In the genomic region with DNA sequence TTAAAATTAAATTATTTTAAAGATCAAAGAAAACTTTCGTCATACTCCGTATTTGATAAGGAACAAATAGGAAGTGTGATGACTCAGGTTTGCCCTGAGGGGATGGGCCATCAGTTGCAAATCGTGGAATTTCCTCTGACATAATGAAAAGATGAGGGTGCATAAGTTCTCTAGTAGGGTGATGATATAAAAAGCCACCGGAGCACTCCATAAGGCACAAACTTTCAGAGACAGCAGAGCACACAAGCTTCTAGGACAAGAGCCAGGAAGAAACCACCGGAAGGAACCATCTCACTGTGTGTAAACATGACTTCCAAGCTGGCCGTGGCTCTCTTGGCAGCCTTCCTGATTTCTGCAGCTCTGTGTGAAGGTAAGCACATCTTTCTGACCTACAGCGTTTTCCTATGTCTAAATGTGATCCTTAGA, we compare ENCODE assay signal across 9 cellular contexts. TPM values are rescaled to one million over a fixed set of nuclear protein-coding genes. Genes with fewer than 3 reads are reported as not detected.
DNase-seq lines count a peak whose midpoint lies in the region; ATAC-seq and TF ChIP-seq lines count a peak whose summit lies in the region.
"Had no signal": no experiment of that assay in that cellular context is flagged by ENCODE, and none has a peak within 500 bp of the region (broad histone marks: within the 10 kb centered on the region; RNA-seq: fewer than 3 reads in every experiment).

A gene (plus strand): TSS at position 217 of the 426 bp plus-strand sequence. CDS start 90 bp downstream, at position 307.

- no peaks in the 10 kb centered on the region for H3K27me3 Mint-ChIP-seq in activated CD8-positive, alpha-beta T cell treated with anti-CD3 and anti-CD28 coated beads for 36 hours

- no CpG with 5 or more reads among the region's 7 CpGs for WGBS in trophoblast cell (ENCODE audit: extremely low coverage, insufficient coverage, insufficient read length)

- H3K14ac ChIP-seq in trophoblast cell (ENCODE audit: low read length), result no peak within 1 kb of the TSS

- H3K27ac Mint-ChIP-seq in activated CD8-positive, alpha-beta T cell treated with anti-CD3 and anti-CD28 coated beads for 36 hours, result no peak within 1 kb of the TSS

- no peak within 1 kb of the TSS for H2AK5ac ChIP-seq in trophoblast cell (ENCODE audit: low read length)

- peaks cover 1% of the 10 kb centered on the region for H3K9me3 Mint-ChIP-seq in activated CD8-positive, alpha-beta T cell treated with anti-CD3 and anti-CD28 coated beads for 36 hours

- H3K9me3 ChIP-seq in DOHH2 (ENCODE audit: control insufficient read depth, insufficient read depth, low read length) (no peaks in the 10 kb centered on the region), fibroblast of lung (ENCODE audit: control insufficient read depth, insufficient read depth, low read depth, low read length) (no peaks in the 10 kb centered on the region), trophoblast cell (ENCODE audit: insufficient read depth, low read depth, low read length) (no peaks in the 10 kb centered on the region)
- H3K9me3 ChIP-seq: thoracic aorta had no signal

- DNase-seq in HPDE6-E6E7 (ENCODE audit: extremely low spot score) (peak; percentile 43), SIG-M5 (lab: John Stamatoyannopoulos, UW) (peak; percentile 14), fibroblast of lung (ENCODE audit: low read depth in 2 of 2) (peak; percentile 82 to 93), trophoblast cell (peak; percentile 66 to 81), NCI-H524 treated with DMSO at 0.1 percent for 48 hours (lab: John Stamatoyannopoulos, UW) (no peak)
- DNase-seq in activated CD8-positive, alpha-beta T cell treated with anti-CD3 and anti-CD28 coated beads for 36 hours, result no peak

- POLR2A ChIA-PET in activated CD8-positive, alpha-beta T cell treated with anti-CD3 and anti-CD28 coated beads for 36 hours (lab: Charles Lee), result no interaction called here

- H3K4me3 Mint-ChIP-seq in activated CD8-positive, alpha-beta T cell treated with anti-CD3 and anti-CD28 coated beads for 36 hours, result no peak within 1 kb of the TSS

- H3K4me1 ChIP-seq in DOHH2 (ENCODE audit: control insufficient read depth, low read length) (peaks cover 5% of the 10 kb centered on the region), fibroblast of lung (ENCODE audit: control insufficient read depth, extremely low read depth, insufficient read depth, low read length) (peaks cover 2% of the 10 kb centered on the region), trophoblast cell (ENCODE audit: control insufficient read depth in 1 of 2, insufficient read depth in 2 of 2, low read length in 2 of 2) (no peaks in the 10 kb centered on the region)

- H3K79me1 ChIP-seq in trophoblast cell (ENCODE audit: low read length), result no peaks in the 10 kb centered on the region

- no peaks in the 10 kb centered on the region for H3K79me2 ChIP-seq in DOHH2 (ENCODE audit: control insufficient read depth, low read length)
- no peaks in the 10 kb centered on the region for H3K79me2 ChIP-seq in fibroblast of lung (ENCODE audit: control insufficient read depth, insufficient read depth, low read length)
- H3K79me2 ChIP-seq in trophoblast cell (ENCODE audit: control insufficient read depth, insufficient read depth, low read length, poor library complexity), result no peaks in the 10 kb centered on the region

- H3K9ac ChIP-seq in fibroblast of lung (ENCODE audit: insufficient read depth, low read length), result no peak within 1 kb of the TSS
- H3K9ac ChIP-seq in trophoblast cell (ENCODE audit: low read length), result no peak within 1 kb of the TSS

- H2BK120ac ChIP-seq in trophoblast cell (ENCODE audit: insufficient read depth, low read length, poor library complexity), result no peak within 1 kb of the TSS

- H4K12ac ChIP-seq in trophoblast cell (ENCODE audit: low read depth, low read length), result no peak within 1 kb of the TSS

- H3K9me2 ChIP-seq in DOHH2 (replicated peaks; ENCODE audit: control insufficient read depth, low read length), result no peaks in the 10 kb centered on the region; the same call in 1 of the 2 replicates

- no peak within 1 kb of the TSS for H3K4ac ChIP-seq in trophoblast cell (ENCODE audit: low read depth, low read length)

- H3K36me3 Mint-ChIP-seq in activated CD8-positive, alpha-beta T cell treated with anti-CD3 and anti-CD28 coated beads for 36 hours (ENCODE audit: low read depth), result no peaks in the 10 kb centered on the region

- no peak within 1 kb of the TSS for H2BK5ac ChIP-seq in trophoblast cell (ENCODE audit: low read depth, low read length, poor library complexity)

- H4K20me1 ChIP-seq in DOHH2 (ENCODE audit: control insufficient read depth, insufficient read depth, low read depth, low read length) (no peaks in the 10 kb centered on the region), fibroblast of lung (ENCODE audit: control insufficient read depth, extremely low read depth, insufficient read depth, low read length) (no peaks in the 10 kb centered on the region)

- intact Hi-C loops in activated CD8-positive, alpha-beta T cell treated with anti-CD3 and anti-CD28 coated beads for 36 hours (cut with micrococcal nuclease), result no loop called here

- no peaks in the 10 kb centered on the region for H3F3A ChIP-seq in DOHH2 (ENCODE audit: control insufficient read depth, insufficient read depth)

- TF ChIP-seq CTCF in DOHH2 (IDR thresholded peaks at IDR 0.05; ENCODE audit: low read depth, low read length, poor library complexity, severe bottlenecking), result no peak
- TF ChIP-seq CTCF in fibroblast of lung (conservative IDR thresholded peaks at IDR 0.05 in 1 of 2, IDR thresholded peaks at IDR 0.05 in 1 of 2; ENCODE audit: low read depth in 1 of 2, low read length in 2 of 2), result no peak
- TF ChIP-seq CTCF in activated CD8-positive, alpha-beta T cell treated with anti-CD3 and anti-CD28 coated beads for 36 hours (IDR thresholded peaks at IDR 0.05), result no peak

- H3K4me3 ChIP-seq in DOHH2 (ENCODE audit: low read length), result no peak within 1 kb of the TSS
- no peak within 1 kb of the TSS for H3K4me3 ChIP-seq in fibroblast of lung (replicated peaks in 1 of 4; ENCODE audit: control extremely low read depth in 1 of 4, insufficient read depth in 1 of 4, low read depth in 3 of 4, low read length in 4 of 4)
- no peak within 1 kb of the TSS for H3K4me3 ChIP-seq in trophoblast cell (ENCODE audit: low read depth, low read length)
- H3K4me3 ChIP-seq: thoracic aorta had no signal

- CTCF ChIA-PET in activated CD8-positive, alpha-beta T cell treated with anti-CD3 and anti-CD28 coated beads for 36 hours (lab: Charles Lee), result interaction anchor here (1.6 kb wide), 1 partner anchor 10 kb away, joined by 3 read pairs; no protein-coding TSS in a partner anchor

- H3K23ac ChIP-seq in trophoblast cell (ENCODE audit: low read length), result no peak within 1 kb of the TSS

- no peak within 1 kb of the TSS for H2BK12ac ChIP-seq in trophoblast cell (ENCODE audit: low read length)

- H2AFZ ChIP-seq in fibroblast of lung (ENCODE audit: low read length) (no peak within 1 kb of the TSS), trophoblast cell (ENCODE audit: insufficient read depth, low read length, poor library complexity) (no peak within 1 kb of the TSS)

- H3K27me3 ChIP-seq in DOHH2 (ENCODE audit: control insufficient read depth, low read length) (no peaks in the 10 kb centered on the region), fibroblast of lung (ENCODE audit: control insufficient read depth, insufficient read depth, low read length) (no peaks in the 10 kb centered on the region), trophoblast cell (ENCODE audit: insufficient read depth, low read length) (no peaks in the 10 kb centered on the region)

- ATAC-seq in activated CD8-positive, alpha-beta T cell treated with anti-CD3 and anti-CD28 coated beads for 36 hours, result no peak
- no peak for ATAC-seq in HG02571 (IDR thresholded peaks at IDR 0.05; ENCODE audit: unreplicated experiment)

- no peak within 1 kb of the TSS for H3K18ac ChIP-seq in trophoblast cell (ENCODE audit: low read length)

- H3K36me3 ChIP-seq in DOHH2 (ENCODE audit: control insufficient read depth, low read length) (no peaks in the 10 kb centered on the region), fibroblast of lung (ENCODE audit: control insufficient read depth, insufficient read depth, low read length) (no peaks in the 10 kb centered on the region), trophoblast cell (ENCODE audit: control insufficient read depth in 1 of 2, insufficient read depth in 2 of 2, low read length in 2 of 2) (no peaks in the 10 kb centered on the region)
- H3K36me3 ChIP-seq: thoracic aorta had no signal

- H3K4me1 Mint-ChIP-seq in activated CD8-positive, alpha-beta T cell treated with anti-CD3 and anti-CD28 coated beads for 36 hours (ENCODE audit: low read depth), result peaks cover 2% of the 10 kb centered on the region

- no peak within 1 kb of the TSS for H4K8ac ChIP-seq in trophoblast cell (ENCODE audit: low read depth, low read length)

- peak within 1 kb of the TSS; percentile 4; the same call in 1 of the 2 replicates for H3K4me2 ChIP-seq in DOHH2 (ENCODE audit: low read length)
- peak within 1 kb of the TSS; percentile 56 for H3K4me2 ChIP-seq in fibroblast of lung (ENCODE audit: extremely low read depth, insufficient read depth, low read length)
- H3K4me2 ChIP-seq in trophoblast cell (ENCODE audit: low read length), result no peak within 1 kb of the TSS

- no peak within 1 kb of the TSS for H3K27ac ChIP-seq in DOHH2 (ENCODE audit: low read depth, low read length)
- no peak within 1 kb of the TSS for H3K27ac ChIP-seq in fibroblast of lung (ENCODE audit: insufficient read depth, low read length)
- no peak within 1 kb of the TSS for H3K27ac ChIP-seq in trophoblast cell (ENCODE audit: low read depth, low read length)
- H3K27ac ChIP-seq: thoracic aorta had no signal

- no peak within 1 kb of the TSS for H4K91ac ChIP-seq in trophoblast cell (ENCODE audit: low read depth, low read length)

RNA-seq across cellular contexts. Expression of the gene that starts here (rescaled TPM):
- total RNA-seq in fibroblast of lung, result 1.3 TPM in 2 replicates
- 1.2 and 1.4 TPM in 2 replicates for polyA plus RNA-seq in fibroblast of lung
- polyA plus RNA-seq in fibroblast of lung (2012), result 0.82 and 1.5 TPM in 2 replicates
- polyA minus RNA-seq in fibroblast of lung (ENCODE audit: low replicate concordance), result 3.7 and 4.6 TPM in 2 replicates
- not detected in 2 replicates for polyA plus RNA-seq in trophoblast cell (2013)
- under 1 TPM in 1 of 2 experiments, not detected in 1; 0.18 TPM for total RNA-seq in activated CD8-positive, alpha-beta T cell treated with anti-CD3 and anti-CD28 coated beads for 36 hours

Comparison
In these comparisons a context has a peak if more than half of its experiments do, and no peak if none do; other contexts are left out.
1. DNase-seq: peak in HPDE6-E6E7 (single experiment), SIG-M5 (single experiment), fibroblast of lung (2 of 2) and trophoblast cell (2 of 2); none in activated CD8-positive, alpha-beta T cell treated with anti-CD3 and anti-CD28 coated beads for 36 hours (single experiment) and NCI-H524 treated with DMSO at 0.1 percent for 48 hours (single experiment).